ENCODE assay signal across 8 cellular contexts in the genomic region with DNA sequence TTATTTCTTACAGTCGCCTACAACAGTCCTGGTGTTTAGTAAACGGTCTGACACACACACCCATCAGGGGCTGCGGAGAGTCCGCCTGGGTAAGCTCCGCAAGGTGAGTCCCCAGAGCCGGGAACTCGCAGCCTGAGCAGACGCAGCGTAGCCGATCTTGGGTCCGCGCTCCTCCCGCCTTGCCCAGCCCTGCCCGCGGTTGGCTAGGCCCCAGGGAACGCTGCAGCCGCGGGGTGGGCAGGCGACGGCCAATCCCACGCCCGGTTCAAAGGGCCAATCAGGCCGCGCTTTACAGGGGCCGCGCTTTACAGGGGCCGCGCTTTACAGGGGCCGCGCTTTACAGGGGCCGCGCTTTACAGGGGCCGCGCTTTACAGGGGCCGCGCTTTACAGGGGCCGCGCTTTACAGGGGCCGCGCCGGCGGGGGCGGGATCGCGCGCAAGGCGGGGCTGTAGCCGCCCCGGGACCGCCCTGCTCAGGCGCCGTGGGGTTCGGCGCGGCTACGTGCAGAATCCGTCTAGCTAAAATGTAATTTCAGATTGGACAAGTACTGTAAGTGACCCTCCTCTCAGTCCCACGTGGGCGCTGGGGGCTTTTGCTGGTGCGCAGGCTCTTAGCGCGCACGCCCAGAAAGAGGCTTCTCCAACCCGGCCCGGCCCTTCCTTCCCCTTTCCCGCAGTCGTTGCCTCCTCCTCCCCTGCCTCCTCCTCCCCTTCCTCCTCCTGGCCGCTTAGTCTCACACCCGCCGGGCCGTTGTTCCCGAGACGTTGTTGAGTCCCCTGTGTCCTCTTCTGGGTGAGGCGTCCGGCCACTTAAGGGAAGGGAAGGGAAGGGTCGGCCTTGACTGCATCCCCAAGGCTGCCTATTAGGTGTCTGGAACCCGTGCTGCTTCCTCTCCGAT. TPM values are rescaled to one million over a fixed set of nuclear protein-coding genes. Genes with fewer than 3 reads are reported as not detected.
DNase-seq lines count a peak whose midpoint lies in the region; ATAC-seq and TF ChIP-seq lines count a peak whose summit lies in the region.

A gene with protein sequence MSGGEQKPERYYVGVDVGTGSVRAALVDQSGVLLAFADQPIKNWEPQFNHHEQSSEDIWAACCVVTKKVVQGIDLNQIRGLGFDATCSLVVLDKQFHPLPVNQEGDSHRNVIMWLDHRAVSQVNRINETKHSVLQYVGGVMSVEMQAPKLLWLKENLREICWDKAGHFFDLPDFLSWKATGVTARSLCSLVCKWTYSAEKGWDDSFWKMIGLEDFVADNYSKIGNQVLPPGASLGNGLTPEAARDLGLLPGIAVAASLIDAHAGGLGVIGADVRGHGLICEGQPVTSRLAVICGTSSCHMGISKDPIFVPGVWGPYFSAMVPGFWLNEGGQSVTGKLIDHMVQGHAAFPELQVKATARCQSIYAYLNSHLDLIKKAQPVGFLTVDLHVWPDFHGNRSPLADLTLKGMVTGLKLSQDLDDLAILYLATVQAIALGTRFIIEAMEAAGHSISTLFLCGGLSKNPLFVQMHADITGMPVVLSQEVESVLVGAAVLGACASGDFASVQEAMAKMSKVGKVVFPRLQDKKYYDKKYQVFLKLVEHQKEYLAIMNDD (plus strand): TSS at position 737 of the 899 bp plus-strand sequence. CDS start 24,456 bp downstream, outside the sequence.

- peak within 1 kb of the TSS; percentile 85 for H3K4me3 Mint-ChIP-seq in activated naive CD4-positive, alpha-beta T cell treated with anti-CD3 and anti-CD28 coated beads, Interleukin-2, amount 10 ng/mL, durations not matched to agents 7 days and 5 days

- H3K9me3 Mint-ChIP-seq in activated naive CD4-positive, alpha-beta T cell treated with anti-CD3 and anti-CD28 coated beads, Interleukin-2, amount 10 ng/mL, durations not matched to agents 7 days and 5 days = no peaks in the 10 kb centered on the region

- H3K27me3 ChIP-seq in gastroesophageal sphincter = no peaks in the 10 kb centered on the region

- peaks cover 39% of the 10 kb centered on the region for H3K4me1 Mint-ChIP-seq in activated naive CD4-positive, alpha-beta T cell treated with anti-CD3 and anti-CD28 coated beads, Interleukin-2, amount 10 ng/mL, durations not matched to agents 7 days and 5 days

- H3K27ac ChIP-seq in gastroesophageal sphincter = peak within 1 kb of the TSS; percentile 96 to 99 (median 98)

- CTCF ChIA-PET in activated naive CD4-positive, alpha-beta T cell treated with anti-CD3 and anti-CD28 coated beads, Interleukin-2, amount 10 ng/mL, durations not matched to agents 7 days and 5 days (lab: Charles Lee) = interaction anchor here (0.8 to 2.5 kb wide), 3 partner anchors 32 to 402 kb away, joined by 3 to 7 read pairs (median 4); no protein-coding TSS in a partner anchor

- DNase-seq in GM04503 (ENCODE audit: low read depth) (peak; percentile 94), HFF-Myc (ENCODE audit: extremely low read depth, low read depth) (peak; percentile 93), MV-4-11 (lab: John Stamatoyannopoulos, UW) (peak; percentile 99), SK-N-DZ (ENCODE audit: low spot score) (peak; percentile 96), non-pigmented ciliary epithelial cell (ENCODE audit: low read depth) (peak; percentile 95), superior temporal gyrus (ENCODE audit: extremely low spot score) (peak; percentile 95)
- peak; percentile 94 for DNase-seq in activated naive CD4-positive, alpha-beta T cell treated with anti-CD3 and anti-CD28 coated beads, Interleukin-2, amount 10 ng/mL, durations not matched to agents 7 days and 5 days

- TF ChIP-seq POLR2A in gastroesophageal sphincter (IDR thresholded peaks at IDR 0.05) = peak; percentile 90 to 93

- H3K9me3 ChIP-seq in gastroesophageal sphincter = no peaks in the 10 kb centered on the region

- H3K36me3 Mint-ChIP-seq in activated naive CD4-positive, alpha-beta T cell treated with anti-CD3 and anti-CD28 coated beads, Interleukin-2, amount 10 ng/mL, durations not matched to agents 7 days and 5 days = no peaks in the 10 kb centered on the region

- H3K4me1 ChIP-seq in gastroesophageal sphincter = peaks cover 4 to 33% (median 7%) of the 10 kb centered on the region in 3 donors

- TF ChIP-seq CTCF in HFF-Myc (IDR thresholded peaks at IDR 0.05; ENCODE audit: low read depth, low read length, missing control alignments) = no peak
- peak in 1 of 4 experiments; percentile 11 for TF ChIP-seq CTCF in gastroesophageal sphincter (IDR thresholded peaks at IDR 0.05)

- H3K4me3 ChIP-seq in HFF-Myc (replicated peaks; ENCODE audit: low read depth, low read length) (peak within 1 kb of the TSS; percentile 66), gastroesophageal sphincter (peak within 1 kb of the TSS; percentile 60 to 85)

- no peaks in the 10 kb centered on the region for H3K36me3 ChIP-seq in gastroesophageal sphincter

- 0 to 1% methylated on average over 20 to 24 of the region's 78 CpGs for WGBS in gastroesophageal sphincter (ENCODE audit: low coverage in 1 of 2), 2 donors

- H3K27ac Mint-ChIP-seq in activated naive CD4-positive, alpha-beta T cell treated with anti-CD3 and anti-CD28 coated beads, Interleukin-2, amount 10 ng/mL, durations not matched to agents 7 days and 5 days = peak within 1 kb of the TSS; percentile 90

- peak; percentile 95 for ATAC-seq in gastroesophageal sphincter

- H3K27me3 Mint-ChIP-seq in activated naive CD4-positive, alpha-beta T cell treated with anti-CD3 and anti-CD28 coated beads, Interleukin-2, amount 10 ng/mL, durations not matched to agents 7 days and 5 days = no peaks in the 10 kb centered on the region

- no peak for TF ChIP-seq EP300 in gastroesophageal sphincter (IDR thresholded peaks at IDR 0.05)

RNA-seq across cellular contexts. Expression of the gene that starts here (rescaled TPM):
- 10.4 and 16.9 TPM in 2 replicates for polyA plus RNA-seq in SK-N-DZ (2014; cell fraction: cytosol; rRNA removed)
- 9.4 and 10.6 TPM in 2 replicates for polyA plus RNA-seq in SK-N-DZ (2014; cell fraction: nucleus; rRNA removed)
- total RNA-seq in gastroesophageal sphincter = 10 to 100 TPM; 19.0 to 29.6 (median 25.2) TPM

Comparison
In these comparisons a context has a peak if more than half of its experiments do, and no peak if none do; other contexts are left out.
1. Peak in every context shown above with its lines: DNase-seq, ATAC-seq, H3K4me3 ChIP-seq and H3K27ac ChIP-seq.